In genomic region chr3:184110316-184110725, GRCh38 we compare ENCODE assay signal across 19 cellular contexts. TPM values are rescaled to one million over a fixed set of nuclear protein-coding genes. Genes with fewer than 3 reads are reported as not detected.
DNase-seq lines count a peak whose midpoint lies in the region; ATAC-seq and TF ChIP-seq lines count a peak whose summit lies in the region.
"Had no signal": no experiment of that assay in that cellular context is flagged by ENCODE, and none has a peak within 500 bp of the region (broad histone marks: within the 10 kb centered on the region; RNA-seq: fewer than 3 reads in every experiment).

No MANE protein-coding gene starts in this region.

- H3K27ac ChIP-seq in SK-N-SH (ENCODE audit: low read depth in 2 of 2, low read length in 1 of 2) (no peak overlapping the region), fibroblast of lung (ENCODE audit: insufficient read depth, low read length) (no peak overlapping the region)
- H3K27ac ChIP-seq: hepatocyte, lower lobe of right lung had no signal

- POLR2A ChIA-PET in SK-N-SH (lab: Yijun Ruan, JAX): no interaction called here

- H3K27ac Mint-ChIP-seq in CD14-positive monocyte: no peak overlapping the region
- H3K27ac Mint-ChIP-seq: effector memory CD8-positive, alpha-beta T cell had no signal

- DNase-seq in SK-N-SH (no peak), SK-MEL-5 (ENCODE audit: low read depth, low spot score) (peak; percentile 60), fibroblast of lung (ENCODE audit: low read depth in 2 of 2) (peak; percentile 28 to 68), stromal cell of bone marrow (ENCODE audit: low read depth) (peak; percentile 12), CD14-positive monocyte (ENCODE audit: low spot score) (no peak)
- DNase-seq in activated CD4-positive, alpha-beta T cell treated with anti-CD3 and anti-CD28 coated beads for 1 hour: no peak
- DNase-seq: activated T-cell treated with anti-CD3 and anti-CD28 coated beads for 4 hours; aorta; DMS53; effector memory CD8-positive, alpha-beta T cell; lower lobe of right lung; NCI-H2107; stimulated activated CD8-positive, alpha-beta memory T cell treated with anti-CD3 and anti-CD28 coated beads, Interleukin-4, amount 100 ng/mL, for 48 hours had no signal

- no peak overlapping the region for H3K4me3 Mint-ChIP-seq in CD14-positive monocyte
- H3K4me3 Mint-ChIP-seq: effector memory CD8-positive, alpha-beta T cell had no signal

- H3K9me2 ChIP-seq in SK-N-SH: no peaks in the 10 kb centered on the region

- H4K20me1 ChIP-seq in SK-N-SH (ENCODE audit: insufficient read depth) (no peaks in the 10 kb centered on the region), fibroblast of lung (ENCODE audit: control insufficient read depth, extremely low read depth, insufficient read depth, low read length) (no peaks in the 10 kb centered on the region)

- CTCF ChIA-PET in SK-N-SH (lab: Yijun Ruan, JAX): no interaction called here

- H3K4me1 Mint-ChIP-seq in CD14-positive monocyte: no peaks in the 10 kb centered on the region

- H3K79me2 ChIP-seq in SK-N-SH (ENCODE audit: insufficient read depth) (no peaks in the 10 kb centered on the region), fibroblast of lung (ENCODE audit: control insufficient read depth, insufficient read depth, low read length) (no peaks in the 10 kb centered on the region)
- H3K79me2 ChIP-seq: hepatocyte had no signal

- H3K4me2 ChIP-seq in SK-N-SH (peak overlapping the region; percentile 43), fibroblast of lung (ENCODE audit: extremely low read depth, insufficient read depth, low read length) (peak overlapping the region; percentile 54)
- H3K4me2 ChIP-seq: hepatocyte had no signal

- intact Hi-C loops in CD14-positive monocyte (cut with micrococcal nuclease): no loop called here

- H3K9me3 ChIP-seq in SK-N-SH (no peaks in the 10 kb centered on the region), fibroblast of lung (ENCODE audit: control insufficient read depth, insufficient read depth, low read depth, low read length) (no peaks in the 10 kb centered on the region)
- H3K9me3 ChIP-seq: HAP-1, lower lobe of right lung had no signal

- peaks cover 1 to 9% (median 7%) of the 10 kb centered on the region in 3 donors for H3K27me3 Mint-ChIP-seq in CD14-positive monocyte (ENCODE audit: low read depth in 3 of 3)

- H3K4me3 ChIP-seq in SK-N-SH (ENCODE audit: low read depth in 2 of 2, low read length in 1 of 2): no peak overlapping the region
- no peak overlapping the region for H3K4me3 ChIP-seq in fibroblast of lung (replicated peaks in 1 of 4; ENCODE audit: control extremely low read depth in 1 of 4, insufficient read depth in 1 of 4, low read depth in 3 of 4, low read length in 4 of 4)
- H3K4me3 ChIP-seq: HAP-1, hepatocyte, lower lobe of right lung had no signal

- no peaks in the 10 kb centered on the region for H3K36me3 Mint-ChIP-seq in CD14-positive monocyte

- H3K4me1 ChIP-seq in SK-N-SH (ENCODE audit: control insufficient read depth in 1 of 2, insufficient read depth in 2 of 2, low read depth in 1 of 2, low read length in 1 of 2) (no peaks in the 10 kb centered on the region), fibroblast of lung (ENCODE audit: control insufficient read depth, extremely low read depth, insufficient read depth, low read length) (no peaks in the 10 kb centered on the region)
- H3K4me1 ChIP-seq: HAP-1, lower lobe of right lung had no signal

- TF ChIP-seq RAD21 in SK-N-SH (IDR thresholded peaks at IDR 0.05; ENCODE audit: low read length): no peak

- TF ChIP-seq EP300 in SK-N-SH (IDR thresholded peaks at IDR 0.05; ENCODE audit: borderline replicate concordance in 1 of 2, low read depth in 1 of 2, low read length in 1 of 2): no peak

- H2AFZ ChIP-seq in SK-N-SH (ENCODE audit: low read depth) (peak overlapping the region; percentile 50; the same call in 1 of the 2 replicates), fibroblast of lung (ENCODE audit: low read length) (no peak overlapping the region)
- H2AFZ ChIP-seq: hepatocyte had no signal

- no peaks in the 10 kb centered on the region for H3F3A ChIP-seq in SK-N-SH (replicated peaks; ENCODE audit: insufficient read depth)

- H3K9ac ChIP-seq in SK-N-SH: no peak overlapping the region
- no peak overlapping the region for H3K9ac ChIP-seq in fibroblast of lung (ENCODE audit: insufficient read depth, low read length)

- in situ Hi-C loops in SK-MEL-5 (cut with HindIII; ENCODE audit: low pct_unique_long_range_greater_than_20kb, low sequenced_read_pairs): no loop called here

- ATAC-seq in SK-N-SH treated with all-trans-retinoic acid at 6 μM for 48 hours (no peak), GM21526 (IDR thresholded peaks at IDR 0.05; ENCODE audit: low FRiP score, unreplicated experiment) (no peak)
- ATAC-seq: effector memory CD8-positive, alpha-beta T cell; lower lobe of right lung had no signal

- H3K9me3 Mint-ChIP-seq in CD14-positive monocyte: no peaks in the 10 kb centered on the region
- H3K9me3 Mint-ChIP-seq: effector memory CD8-positive, alpha-beta T cell had no signal

- H3K27me3 ChIP-seq in SK-N-SH (ENCODE audit: insufficient read depth) (0 out of 2 replicates have a peak, but pooled peaks cover 6% of the 10 kb centered on the region), fibroblast of lung (ENCODE audit: control insufficient read depth, insufficient read depth, low read length) (peaks cover 2% of the 10 kb centered on the region)
- H3K27me3 ChIP-seq: hepatocyte had no signal

- TF ChIP-seq CTCF in SK-N-SH (IDR thresholded peaks at IDR 0.05) (no peak), fibroblast of lung (conservative IDR thresholded peaks at IDR 0.05 in 1 of 2, IDR thresholded peaks at IDR 0.05 in 1 of 2; ENCODE audit: low read depth in 1 of 2, low read length in 2 of 2) (no peak), CD14-positive monocyte (IDR thresholded peaks at IDR 0.05) (no peak)

- WGBS in SK-N-SH (ENCODE audit: low lambda C conversion rate): 29% methylated on average over 7 of the region's 7 CpGs

- no peaks in the 10 kb centered on the region for H3K36me3 ChIP-seq in SK-N-SH (replicated peaks in 1 of 2; ENCODE audit: control insufficient read depth in 1 of 2, insufficient read depth in 2 of 2, low read length in 1 of 2)
- no peaks in the 10 kb centered on the region for H3K36me3 ChIP-seq in fibroblast of lung (ENCODE audit: control insufficient read depth, insufficient read depth, low read length)
- H3K36me3 ChIP-seq: HAP-1, lower lobe of right lung had no signal

TF ChIP-seq in SK-N-SH, 30 proteins besides CTCF, POLR2A, EP300 and RAD21:
- TF ChIP-seq FOSL2 (IDR thresholded peaks at IDR 0.05; ENCODE audit: borderline replicate concordance, low read depth): peak; percentile 62; the same call in 1 of the 2 replicates
- TF ChIP-seq MEF2A (IDR thresholded peaks at IDR 0.05; ENCODE audit: borderline replicate concordance, low read depth): no peak
- peak; percentile 48; the same call in 1 of the 2 replicates for TF ChIP-seq JUND (IDR thresholded peaks at IDR 0.05)
TF ChIP-seq in SK-N-SH: peak in this region for 2.

TF ChIP-seq in SK-N-SH treated with all-trans-retinoic acid at 6 μM for 48 hours, 23 proteins besides CTCF, POLR2A, EP300 and RAD21 (continues in another document):
- TF ChIP-seq ZC3H10 (CRISPR knock-in tag; IDR thresholded peaks at IDR 0.05): no peak
- no peak for TF ChIP-seq RARB (CRISPR knock-in tag; IDR thresholded peaks at IDR 0.05)
- TF ChIP-seq OSR1 (CRISPR knock-in tag; IDR thresholded peaks at IDR 0.05): no peak
- TF ChIP-seq ARNTL (CRISPR knock-in tag; IDR thresholded peaks at IDR 0.05; ENCODE audit: borderline replicate concordance, low read depth): no peak

RNA-seq across cellular contexts. Expression of gene HTR3E, which starts 13.5 kb away (rescaled TPM):
- polyA plus RNA-seq in SK-N-SH (2012; rRNA removed) (not detected in 2 replicates), fibroblast of lung (not detected in 2 replicates), CD14-positive monocyte (not detected)
- not detected in 2 replicates for polyA plus RNA-seq in SK-N-SH (2012; cell fraction: cytosol; rRNA removed)
- polyA plus RNA-seq in SK-N-SH (2012; cell fraction: nucleus; rRNA removed): not detected in 2 replicates
- total RNA-seq in SK-MEL-5 (2014; rRNA removed; shearing (Covaris generic)): not detected in 2 replicates
- not detected in 2 replicates for polyA plus RNA-seq in SK-MEL-5 (2015; cell fraction: cytosol; rRNA removed)
- not detected in 2 replicates for polyA plus RNA-seq in SK-MEL-5 (2015; cell fraction: nucleus; rRNA removed)
- total RNA-seq in fibroblast of lung: not detected in 2 replicates
- not detected in 2 replicates for polyA plus RNA-seq in fibroblast of lung (2012)
- not detected in 2 replicates for polyA minus RNA-seq in fibroblast of lung (ENCODE audit: low replicate concordance)
- total RNA-seq: aorta, hepatocyte, lower lobe of right lung, osteocyte, ureter had no signal
- polyA plus RNA-seq: aorta, hepatocyte had no signal

RNA-seq across cellular contexts. Expression of gene EIF2B5, which starts 24.8 kb away (rescaled TPM):
- polyA plus RNA-seq in SK-N-SH (2012; rRNA removed) (46.8 and 61.5 TPM in 2 replicates), fibroblast of lung (23.8 and 26.7 TPM in 2 replicates), CD14-positive monocyte (10 to 100 TPM; 22.7 to 24.1 TPM)
- 36.1 and 42.9 TPM in 2 replicates for polyA plus RNA-seq in SK-N-SH (2012; cell fraction: cytosol; rRNA removed)
- polyA plus RNA-seq in SK-N-SH (2012; cell fraction: nucleus; rRNA removed): 113 and 133 TPM in 2 replicates
- 62.6 and 66.4 TPM in 2 replicates for total RNA-seq in SK-MEL-5 (2014; rRNA removed; shearing (Covaris generic))
- 55.3 and 56.3 TPM in 2 replicates for polyA plus RNA-seq in SK-MEL-5 (2015; cell fraction: cytosol; rRNA removed)
- 218 TPM in 2 replicates for polyA plus RNA-seq in SK-MEL-5 (2015; cell fraction: nucleus; rRNA removed)
- total RNA-seq in fibroblast of lung: 23.4 and 26.9 TPM in 2 replicates
- polyA plus RNA-seq in fibroblast of lung (2012): 19.0 and 26.5 TPM in 2 replicates
- 24.8 and 27.7 TPM in 2 replicates for polyA minus RNA-seq in fibroblast of lung (ENCODE audit: low replicate concordance)

RNA-seq across cellular contexts. Expression of gene DVL3, which starts 44.9 kb away (rescaled TPM):
- polyA plus RNA-seq in SK-N-SH (2012; rRNA removed): 29.6 and 30.1 TPM in 2 replicates
- polyA plus RNA-seq in SK-N-SH (2012; cell fraction: cytosol; rRNA removed): 16.3 and 19.3 TPM in 2 replicates
- 117 and 125 TPM in 2 replicates for polyA plus RNA-seq in SK-N-SH (2012; cell fraction: nucleus; rRNA removed)
- 29.1 and 32.0 TPM in 2 replicates for total RNA-seq in SK-MEL-5 (2014; rRNA removed; shearing (Covaris generic))
- 43.0 and 60.2 TPM in 2 replicates for polyA plus RNA-seq in SK-MEL-5 (2015; cell fraction: cytosol; rRNA removed)
- polyA plus RNA-seq in SK-MEL-5 (2015; cell fraction: nucleus; rRNA removed): 172 and 222 TPM in 2 replicates
- 32.4 and 33.7 TPM in 2 replicates for total RNA-seq in fibroblast of lung
- polyA plus RNA-seq in fibroblast of lung: 16.5 and 19.8 TPM in 2 replicates
- 25.9 and 39.9 TPM in 2 replicates for polyA plus RNA-seq in fibroblast of lung (2012)
- polyA minus RNA-seq in fibroblast of lung (ENCODE audit: low replicate concordance): 47.8 and 83.9 TPM in 2 replicates
- polyA plus RNA-seq in CD14-positive monocyte: 1 to 10 TPM; 4.5 to 9.4 TPM

RNA-seq across cellular contexts. Expression of gene HTR3C, which starts 57.5 kb away (rescaled TPM):
- not detected in 2 replicates for polyA plus RNA-seq in SK-N-SH (2012; rRNA removed)
- not detected in 2 replicates for polyA plus RNA-seq in SK-N-SH (2012; cell fraction: cytosol; rRNA removed)
- not detected in 2 replicates for polyA plus RNA-seq in SK-N-SH (2012; cell fraction: nucleus; rRNA removed)
- not detected in 2 replicates for total RNA-seq in SK-MEL-5 (2014; rRNA removed; shearing (Covaris generic))
- not detected in 2 replicates for polyA plus RNA-seq in SK-MEL-5 (2015; cell fraction: cytosol; rRNA removed)
- polyA plus RNA-seq in SK-MEL-5 (2015; cell fraction: nucleus; rRNA removed): not detected in 2 replicates
- not detected in 2 replicates for total RNA-seq in fibroblast of lung
- not detected in 2 replicates for polyA plus RNA-seq in fibroblast of lung
- not detected in 2 replicates for polyA plus RNA-seq in fibroblast of lung (2012)
- not detected in 2 replicates for polyA minus RNA-seq in fibroblast of lung (ENCODE audit: low replicate concordance)
- polyA plus RNA-seq in CD14-positive monocyte: not detected
- total RNA-seq: aorta, hepatocyte, osteocyte, ureter had no signal
- polyA plus RNA-seq: aorta, hepatocyte had no signal

Comparison
In these comparisons a context has a peak if more than half of its experiments do, and no peak if none do; other contexts are left out.
1. DNase-seq: peak in SK-MEL-5 (single experiment), fibroblast of lung (2 of 2) and stromal cell of bone marrow (single experiment); none in SK-N-SH (single experiment), activated CD4-positive, alpha-beta T cell treated with anti-CD3 and anti-CD28 coated beads for 1 hour (single experiment) and CD14-positive monocyte (single experiment).